Comparison of ENCODE assay signal across 8 cellular contexts in the genomic region with DNA sequence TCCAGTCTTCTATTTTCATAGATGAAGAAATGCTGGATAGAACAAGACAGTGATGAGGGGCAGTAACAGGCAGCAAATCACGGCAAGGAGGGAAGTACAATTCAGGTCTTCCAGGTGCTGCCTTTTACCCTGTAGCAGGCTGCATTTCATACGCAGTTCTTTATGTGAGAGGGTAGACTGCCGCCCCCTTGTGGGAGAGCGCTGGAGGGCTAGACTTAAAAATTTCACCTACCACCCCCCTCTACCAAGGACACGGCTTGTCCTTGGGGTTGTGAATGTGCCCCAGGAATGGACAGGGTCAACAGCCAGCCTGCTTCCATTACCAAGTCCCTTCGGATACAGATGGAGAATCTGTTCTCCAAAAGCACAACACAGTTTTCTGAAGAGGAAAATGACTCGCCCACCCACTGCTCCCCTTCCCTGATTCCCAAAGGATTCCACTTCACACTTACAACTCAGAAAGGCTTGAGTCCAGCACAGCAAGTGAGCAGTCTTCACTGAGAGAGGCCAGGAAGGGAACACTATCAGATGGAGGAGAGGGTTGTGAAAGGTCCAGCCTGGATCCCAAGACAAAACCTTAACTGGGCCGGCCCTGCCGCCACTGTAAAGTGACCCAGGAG. TPM values are rescaled to one million over a fixed set of nuclear protein-coding genes. Genes with fewer than 3 reads are reported as not detected.
DNase-seq lines count a peak whose midpoint lies in the region; ATAC-seq and TF ChIP-seq lines count a peak whose summit lies in the region.

No MANE protein-coding gene starts in this region.

- DNase-seq in Calu3 = peak; percentile 28
- DNase-seq in KBM-7 = peak; percentile 74
- DNase-seq in activated CD4-positive, alpha-beta memory T cell treated with anti-CD3 and anti-CD28 coated beads, Interleukin-2, amount 10 ng/mL, durations not matched to agents 7 days and 5 days = peak; percentile 65
- DNase-seq in erythroblast (lab: John Stamatoyannopoulos, UW) = peak; percentile 37 to 48
- peak; percentile 36 to 46 for DNase-seq in stimulated activated CD4-positive, alpha-beta T cell treated with anti-CD3 and anti-CD28 coated beads, Interleukin-15, amount 100 ng/mL, for 1 hour (ENCODE audit: low read depth in 1 of 2, low spot score in 1 of 2)
- DNase-seq in SW480 (ENCODE audit: low spot score) = no peak

- H3K9me3 Mint-ChIP-seq in Calu3 (ENCODE audit: low read depth, unreplicated experiment) = no peaks in the 10 kb centered on the region
- no peaks in the 10 kb centered on the region for H3K9me3 Mint-ChIP-seq in activated CD4-positive, alpha-beta memory T cell treated with anti-CD3 and anti-CD28 coated beads, Interleukin-2, amount 10 ng/mL, durations not matched to agents 7 days and 5 days

- POLR2A ChIA-PET in activated CD4-positive, alpha-beta memory T cell treated with anti-CD3 and anti-CD28 coated beads, Interleukin-2, amount 10 ng/mL, durations not matched to agents 7 days and 5 days (lab: Charles Lee) = interaction anchor here (1.0 to 1.7 kb wide), 4 partner anchors 33 to 242 kb away, joined by 3 to 5 read pairs (median 3); no protein-coding TSS in a partner anchor

- peaks cover 19% of the 10 kb centered on the region for H3K36me3 Mint-ChIP-seq in Calu3 (ENCODE audit: insufficient read depth, unreplicated experiment)
- peaks cover 69% of the 10 kb centered on the region for H3K36me3 Mint-ChIP-seq in activated CD4-positive, alpha-beta memory T cell treated with anti-CD3 and anti-CD28 coated beads, Interleukin-2, amount 10 ng/mL, durations not matched to agents 7 days and 5 days (ENCODE audit: low read depth)

- BruUV-seq in Calu3 (replicated peaks; lab: Mats Ljungman, UMichigan) = no TSS peak

- H3K4me3 Mint-ChIP-seq in Calu3 (ENCODE audit: low read depth, unreplicated experiment) = no peak overlapping the region
- no peak overlapping the region for H3K4me3 Mint-ChIP-seq in activated CD4-positive, alpha-beta memory T cell treated with anti-CD3 and anti-CD28 coated beads, Interleukin-2, amount 10 ng/mL, durations not matched to agents 7 days and 5 days

- CTCF ChIA-PET in Calu3 (lab: Charles Lee) = interaction anchor here (0.5 kb wide), 1 partner anchor 12 kb away, joined by 3 read pairs; no protein-coding TSS in a partner anchor
- CTCF ChIA-PET in activated CD4-positive, alpha-beta memory T cell treated with anti-CD3 and anti-CD28 coated beads, Interleukin-2, amount 10 ng/mL, durations not matched to agents 7 days and 5 days (lab: Charles Lee) = interaction anchor here (0.9 to 2.5 kb wide), 7 partner anchors 8 to 319 kb away, joined by 3 to 11 read pairs (median 3); no protein-coding TSS in a partner anchor

- H3K27ac Mint-ChIP-seq in Calu3 (ENCODE audit: unreplicated experiment) = no peak overlapping the region
- peak overlapping the region; percentile 15 for H3K27ac Mint-ChIP-seq in activated CD4-positive, alpha-beta memory T cell treated with anti-CD3 and anti-CD28 coated beads, Interleukin-2, amount 10 ng/mL, durations not matched to agents 7 days and 5 days

- ATAC-seq in HG02884 (IDR thresholded peaks at IDR 0.05; ENCODE audit: unreplicated experiment) (no peak), HG02623 (IDR thresholded peaks at IDR 0.05; ENCODE audit: unreplicated experiment) (no peak)

- in situ Hi-C loops in KBM-7 (cut with MboI; ENCODE audit: low pct_unique_long_range_greater_than_20kb, low sequenced_read_pairs) = no loop called here

- intact Hi-C loops in Calu3 (cut with micrococcal nuclease; ENCODE audit: unreplicated experiment) = no loop called here

- TF ChIP-seq CTCF in Calu3 (IDR thresholded peaks at IDR 0.05; ENCODE audit: unreplicated experiment) = peak; percentile 42

- no peaks in the 10 kb centered on the region for H3K27me3 Mint-ChIP-seq in Calu3 (ENCODE audit: unreplicated experiment)
- H3K27me3 Mint-ChIP-seq in activated CD4-positive, alpha-beta memory T cell treated with anti-CD3 and anti-CD28 coated beads, Interleukin-2, amount 10 ng/mL, durations not matched to agents 7 days and 5 days = no peaks in the 10 kb centered on the region

- no peak for TF ChIP-seq POLR2A in erythroblast (IDR thresholded peaks at IDR 0.05; ENCODE audit: low read length)

- peaks cover 8% of the 10 kb centered on the region for H3K4me1 Mint-ChIP-seq in Calu3 (ENCODE audit: low read depth, unreplicated experiment)
- peaks cover 29% of the 10 kb centered on the region for H3K4me1 Mint-ChIP-seq in activated CD4-positive, alpha-beta memory T cell treated with anti-CD3 and anti-CD28 coated beads, Interleukin-2, amount 10 ng/mL, durations not matched to agents 7 days and 5 days

RNA-seq across cellular contexts. Expression of gene WDR77, which starts 7.4 kb away (rescaled TPM):
- total RNA-seq in Calu3 (2022) = 27.7 and 28.4 TPM in 2 replicates
- total RNA-seq in activated CD4-positive, alpha-beta memory T cell treated with anti-CD3 and anti-CD28 coated beads, Interleukin-2, amount 10 ng/mL, durations not matched to agents 7 days and 5 days = 10 to 100 TPM; 26.3 to 28.4 TPM

RNA-seq across cellular contexts. Expression of gene ATP5PB, which starts 7.6 kb away (rescaled TPM):
- total RNA-seq in Calu3 (2022) = 149 and 157 TPM in 2 replicates
- total RNA-seq in activated CD4-positive, alpha-beta memory T cell treated with anti-CD3 and anti-CD28 coated beads, Interleukin-2, amount 10 ng/mL, durations not matched to agents 7 days and 5 days = 100 to 1,000 TPM; 272 to 286 TPM

RNA-seq across cellular contexts. Expression of gene OVGP1, which starts 14.1 kb away (rescaled TPM):
- total RNA-seq in Calu3 (2022) = 1.5 and 3.7 TPM in 2 replicates
- under 1 TPM; 0.28 to 0.38 TPM for total RNA-seq in activated CD4-positive, alpha-beta memory T cell treated with anti-CD3 and anti-CD28 coated beads, Interleukin-2, amount 10 ng/mL, durations not matched to agents 7 days and 5 days

RNA-seq across cellular contexts. Expression of gene C1orf162, which starts 32.1 kb away (rescaled TPM):
- 0.56 and 0.85 TPM in 2 replicates for total RNA-seq in Calu3 (2022)
- total RNA-seq in activated CD4-positive, alpha-beta memory T cell treated with anti-CD3 and anti-CD28 coated beads, Interleukin-2, amount 10 ng/mL, durations not matched to agents 7 days and 5 days = 10 to 100 TPM; 13.2 to 14.0 TPM
